ENCODE assay signal across 8 cellular contexts in the genomic region with DNA sequence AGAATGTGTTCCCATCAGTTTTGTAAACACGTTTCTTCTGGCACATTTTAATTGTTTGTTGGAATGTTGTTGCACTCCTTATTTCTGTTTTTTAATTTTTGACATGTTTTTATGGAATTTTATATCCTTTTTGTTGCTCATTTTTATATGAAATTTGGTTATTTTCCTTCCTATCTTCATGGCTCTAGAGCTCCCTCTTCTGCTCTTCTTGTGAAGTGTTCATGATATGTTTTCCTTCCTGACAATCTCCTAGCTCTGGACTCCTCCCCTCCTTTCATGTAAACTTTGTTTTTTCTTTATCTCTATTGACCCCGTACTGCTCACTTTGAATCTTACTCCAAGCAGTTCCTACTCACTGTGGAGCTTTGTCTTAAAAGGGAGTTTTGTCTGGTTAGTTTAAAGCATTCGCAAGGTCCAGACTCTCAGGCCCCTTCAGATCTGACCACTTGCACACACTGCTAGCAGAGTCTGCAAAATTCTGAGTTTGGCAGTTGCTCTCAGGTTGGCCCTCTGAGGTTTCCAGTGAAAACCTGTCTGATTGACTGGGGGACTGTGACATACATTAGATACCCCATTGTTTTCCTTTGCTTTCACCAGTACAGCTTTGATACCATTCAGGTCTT.
DNase-seq lines count a peak whose midpoint lies in the region; ATAC-seq, FAIRE-seq and TF ChIP-seq lines count a peak whose summit lies in the region.

No MANE protein-coding gene starts in this region.

- in situ Hi-C loops in astrocyte of the cerebellum (cut with HindIII; ENCODE audit: low sequenced_read_pairs) = no loop called here

- no peak overlapping the region for H3K4me3 ChIP-seq in Jurkat, Clone E6-1 (ENCODE audit: low read length)
- no peak overlapping the region for H3K4me3 ChIP-seq in astrocyte of the cerebellum (ENCODE audit: low read depth, low read length)

- no peak for FAIRE-seq in GM19239 (lab: Jason Lieb, UNC)

- peak; percentile 0 for DNase-seq in NCI-H2196 (lab: John Stamatoyannopoulos, UW; ENCODE audit: unreplicated experiment)
- DNase-seq in NCI-H2196 treated with DMSO at 0.1 percent for 48 hours (lab: John Stamatoyannopoulos, UW; ENCODE audit: unreplicated experiment) = no peak
- peak; percentile 44 for DNase-seq in Jurkat, Clone E6-1 (ENCODE audit: low read depth, low spot score)
- DNase-seq in astrocyte of the cerebellum (ENCODE audit: low read depth) = peak; percentile 16
- peak; percentile 32 for DNase-seq in medulla oblongata (ENCODE audit: extremely low spot score)
- no peak for DNase-seq in GM19239 (ENCODE audit: insufficient read length, low spot score)
- DNase-seq in NCI-H1092 (lab: John Stamatoyannopoulos, UW) = no peak

- no peak for ATAC-seq in GM19035 (IDR thresholded peaks at IDR 0.05; ENCODE audit: unreplicated experiment)

- peak; percentile 60 for TF ChIP-seq CTCF in astrocyte of the cerebellum (IDR thresholded peaks at IDR 0.05; ENCODE audit: low read depth, low read length, missing control alignments)

Comparison
In these comparisons a context has a peak if more than half of its experiments do, and no peak if none do; other contexts are left out.
1. DNase-seq: peak in NCI-H2196 (single experiment), Jurkat, Clone E6-1 (single experiment), astrocyte of the cerebellum (single experiment) and medulla oblongata (single experiment); none in NCI-H2196 treated with DMSO at 0.1 percent for 48 hours (single experiment), GM19239 (single experiment) and NCI-H1092 (single experiment).